8 cellular contexts compared by ENCODE assay signal in genomic region chr9:21395778-21396717, GRCh38. TPM values are rescaled to one million over a fixed set of nuclear protein-coding genes. Genes with fewer than 3 reads are reported as not detected.
DNase-seq lines count a peak whose midpoint lies in the region; ATAC-seq, FAIRE-seq and TF ChIP-seq lines count a peak whose summit lies in the region.

No MANE protein-coding gene starts in this region.

- BruUV-seq in MCF 10A (replicated peaks; lab: Mats Ljungman, UMichigan): no TSS peak

- peak; percentile 70 for DNase-seq in BE2C
- peak; percentile 59 for DNase-seq in T-helper 9 cell
- no peak for DNase-seq in MCF 10A (ENCODE audit: unreplicated experiment)
- peak; percentile 76 for DNase-seq in kidney
- peak; percentile 29 to 51 (median 41) for DNase-seq in stimulated activated CD4-positive, alpha-beta T cell treated with anti-CD3 and anti-CD28 coated beads, Interleukin-1b, Interleukin-23, amount 100 ng/mL, for 24 hours (ENCODE audit: low read depth in 4 of 4, low spot score in 1 of 4)
- DNase-seq in posterior vena cava (ENCODE audit: low spot score): no peak

- FAIRE-seq in kidney (lab: Jason Lieb, UNC): no peak

- intact Hi-C loops in MCF 10A (cut with micrococcal nuclease): no loop called here
- intact Hi-C loops in kidney (cut with DNase I): no loop called here
- intact Hi-C loops in posterior vena cava (cut with DNase I): loop anchor here in 1 of 2 donors (10.0 kb wide), 1 partner anchor 71 kb away; no protein-coding TSS in a partner anchor

- no peaks in the 10 kb centered on the region for H3K36me3 ChIP-seq in BE2C
- no peaks in the 10 kb centered on the region for H3K36me3 ChIP-seq in kidney (ENCODE audit: control insufficient read depth in 1 of 2, insufficient read depth in 2 of 2, low read length in 2 of 2)

- no peaks in the 10 kb centered on the region for H3K36me3 Mint-ChIP-seq in MCF 10A (ENCODE audit: insufficient read depth, unreplicated experiment)

- POLR2A ChIA-PET in MCF 10A (lab: Yijun Ruan, JAX): no interaction called here

- H3K9me3 Mint-ChIP-seq in MCF 10A (ENCODE audit: unreplicated experiment): no peaks in the 10 kb centered on the region

- peaks cover 10% of the 10 kb centered on the region for H3K4me1 Mint-ChIP-seq in MCF 10A (ENCODE audit: insufficient read depth, unreplicated experiment)

- CTCF ChIA-PET in MCF 10A (lab: Yijun Ruan, JAX): interaction anchor here (0.6 to 0.7 kb wide), 2 partner anchors 51 to 72 kb away, joined by 3 to 4 read pairs; no protein-coding TSS in a partner anchor

- ATAC-seq in GM19023 (IDR thresholded peaks at IDR 0.05; ENCODE audit: unreplicated experiment) (peak; percentile 75), HG03354 (IDR thresholded peaks at IDR 0.05; ENCODE audit: poor library complexity, severe bottlenecking, unreplicated experiment) (peak; percentile 73)

- H3K4me3 ChIP-seq in BE2C (ENCODE audit: low read depth, low read length) (peak overlapping the region; percentile 47), kidney (ENCODE audit: low read length in 2 of 2) (peak overlapping the region; percentile 58 to 64)

- peaks cover 78% of the 10 kb centered on the region for H3K27me3 Mint-ChIP-seq in MCF 10A (ENCODE audit: insufficient read depth, unreplicated experiment)

- H3K4me3 Mint-ChIP-seq in MCF 10A (ENCODE audit: unreplicated experiment): peak overlapping the region; percentile 40

- H3K27me3 ChIP-seq in BE2C: peaks cover 76% of the 10 kb centered on the region

- H3K27ac Mint-ChIP-seq in MCF 10A (ENCODE audit: low read depth, unreplicated experiment): no peak overlapping the region

- no peak overlapping the region for H3K9ac ChIP-seq in kidney (ENCODE audit: low read length in 2 of 2)

- TF ChIP-seq CTCF in BE2C (IDR thresholded peaks at IDR 0.05; ENCODE audit: low read depth, low read length): peak; percentile 83
- TF ChIP-seq CTCF in MCF 10A (IDR thresholded peaks at IDR 0.05; ENCODE audit: unreplicated experiment): peak; percentile 39
- TF ChIP-seq CTCF in kidney (IDR thresholded peaks at IDR 0.05; ENCODE audit: borderline replicate concordance, extremely low read depth, insufficient read depth): peak; percentile 63

- H3K4me1 ChIP-seq in BE2C (no peaks in the 10 kb centered on the region), kidney (ENCODE audit: control insufficient read depth in 1 of 2, insufficient read depth in 1 of 2, low read depth in 1 of 2, low read length in 2 of 2) (peaks cover 0 to 2% of the 10 kb centered on the region in 2 donors)

- no peak overlapping the region for H3K27ac ChIP-seq in kidney (ENCODE audit: low read depth in 2 of 2, low read length in 2 of 2)

- H3K9me3 ChIP-seq in BE2C (no peaks in the 10 kb centered on the region), kidney (ENCODE audit: control insufficient read depth in 1 of 2, low read length in 2 of 2) (no peaks in the 10 kb centered on the region)

RNA-seq across cellular contexts. Expression of gene IFNA2, which starts 10.8 kb away (rescaled TPM):
- not detected for polyA plus RNA-seq in BE2C (2012; ENCODE audit: insufficient read depth, insufficient read length, low read depth)
- not detected in 2 replicates for total RNA-seq in MCF 10A (2022)
- total RNA-seq in kidney: not detected
- polyA plus RNA-seq in kidney (ENCODE audit: insufficient read depth, low read depth, low replicate concordance): not detected
- not detected for total RNA-seq in posterior vena cava

RNA-seq across cellular contexts. Expression of gene IFNA8, which starts 12.9 kb away (rescaled TPM):
- not detected for polyA plus RNA-seq in BE2C (2012; ENCODE audit: insufficient read depth, insufficient read length, low read depth)
- total RNA-seq in MCF 10A (2022): not detected in 2 replicates
- total RNA-seq in kidney: not detected
- not detected for polyA plus RNA-seq in kidney (ENCODE audit: insufficient read depth, low read depth, low replicate concordance)
- total RNA-seq in posterior vena cava: not detected

RNA-seq across cellular contexts. Expression of gene IFNA13, which starts 28.2 kb away (rescaled TPM):
- not detected for polyA plus RNA-seq in BE2C (2012; ENCODE audit: insufficient read depth, insufficient read length, low read depth)
- not detected in 2 replicates for total RNA-seq in MCF 10A (2022)
- total RNA-seq in kidney: not detected
- polyA plus RNA-seq in kidney (ENCODE audit: insufficient read depth, low read depth, low replicate concordance): not detected
- total RNA-seq in posterior vena cava: not detected

RNA-seq across cellular contexts. Expression of gene IFNA1, which starts 44.2 kb away (rescaled TPM):
- polyA plus RNA-seq in BE2C (2012; ENCODE audit: insufficient read depth, insufficient read length, low read depth): not detected
- total RNA-seq in MCF 10A (2022) (not detected in 2 replicates), kidney (not detected), posterior vena cava (not detected)
- polyA plus RNA-seq in kidney (ENCODE audit: insufficient read depth, low read depth, low replicate concordance): not detected

RNA-seq across cellular contexts. Expression of gene IFNA6, which starts 45.4 kb away (rescaled TPM):
- polyA plus RNA-seq in BE2C (2012; ENCODE audit: insufficient read depth, insufficient read length, low read depth): not detected
- total RNA-seq in MCF 10A (2022): not detected in 2 replicates
- total RNA-seq in kidney: not detected
- polyA plus RNA-seq in kidney (ENCODE audit: insufficient read depth, low read depth, low replicate concordance): not detected
- not detected for total RNA-seq in posterior vena cava

Comparison
In these comparisons a context has a peak if more than half of its experiments do, and no peak if none do; other contexts are left out.
1. DNase-seq: peak in BE2C (single experiment), T-helper 9 cell (single experiment), kidney (single experiment) and stimulated activated CD4-positive, alpha-beta T cell treated with anti-CD3 and anti-CD28 coated beads, Interleukin-1b, Interleukin-23, amount 100 ng/mL, for 24 hours (4 of 4); none in MCF 10A (single experiment) and posterior vena cava (single experiment).
2. Peak in every context shown above with its lines, with median percentiles within 50 percentile points of each other: CTCF ChIP-seq.